Comparison of ENCODE assay signal across 1 cellular context in the genomic region with DNA sequence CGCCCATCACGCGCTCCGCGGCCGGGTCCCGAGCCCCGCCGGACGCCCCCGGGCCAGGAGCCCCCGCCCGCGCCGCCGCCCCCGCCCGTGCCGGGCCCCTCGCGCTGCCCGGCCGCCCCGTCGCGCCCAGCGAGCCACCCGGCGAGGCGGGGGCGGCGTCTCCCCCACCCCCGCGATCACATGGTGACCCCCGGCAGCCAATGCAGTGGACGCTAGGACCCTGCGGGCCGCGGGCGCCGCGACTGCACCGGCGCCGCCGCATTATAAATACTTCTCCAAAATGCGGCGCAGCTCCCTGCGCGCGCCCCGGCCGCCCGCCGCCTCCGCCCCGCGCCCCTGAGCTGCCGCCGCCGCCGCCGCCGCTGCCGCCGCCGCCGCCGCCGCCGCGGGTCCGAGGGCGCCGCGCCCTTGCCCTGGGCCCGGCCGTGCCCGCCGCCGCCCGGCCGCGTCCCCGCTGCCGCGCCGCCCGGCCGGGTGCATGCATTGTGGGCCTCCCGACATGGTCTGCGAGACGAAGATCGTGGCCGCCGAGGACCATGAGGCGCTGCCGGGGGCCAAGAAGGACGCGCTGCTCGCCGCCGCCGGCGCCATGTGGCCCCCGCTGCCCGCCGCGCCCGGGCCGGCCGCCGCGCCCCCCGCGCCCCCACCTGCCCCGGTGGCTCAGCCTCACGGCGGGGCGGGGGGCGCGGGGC.
TF ChIP-seq lines count a peak whose summit lies in the region.

A gene with protein sequence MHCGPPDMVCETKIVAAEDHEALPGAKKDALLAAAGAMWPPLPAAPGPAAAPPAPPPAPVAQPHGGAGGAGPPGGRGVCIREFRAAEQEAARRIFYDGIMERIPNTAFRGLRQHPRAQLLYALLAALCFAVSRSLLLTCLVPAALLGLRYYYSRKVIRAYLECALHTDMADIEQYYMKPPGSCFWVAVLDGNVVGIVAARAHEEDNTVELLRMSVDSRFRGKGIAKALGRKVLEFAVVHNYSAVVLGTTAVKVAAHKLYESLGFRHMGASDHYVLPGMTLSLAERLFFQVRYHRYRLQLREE (plus strand): TSS at position 294 of the 692 bp plus-strand sequence. CDS start 185 bp downstream, at position 479.

TF ChIP-seq in K562, 482 proteins besides CTCF, POLR2A, EP300 and RAD21 (continued from another document):
- TF ChIP-seq ILK (tag; IDR thresholded peaks at IDR 0.05; ENCODE audit: borderline replicate concordance, low read depth) (no peak), GATAD2A (IDR thresholded peaks at IDR 0.05) (no peak), SMC3 (conservative IDR thresholded peaks at IDR 0.05; ENCODE audit: insufficient read depth, low read depth, low read length) (no peak), ZNF830 (CRISPR knock-in tag; IDR thresholded peaks at IDR 0.05) (no peak), SRSF1 (IDR thresholded peaks at IDR 0.05; ENCODE audit: low read depth, low read length) (no peak), TFE3 (CRISPR knock-in tag; IDR thresholded peaks at IDR 0.05) (no peak), XRCC5 (IDR thresholded peaks at IDR 0.05; ENCODE audit: low read depth, low read length) (no peak), SMAD3 (CRISPR knock-in tag; conservative IDR thresholded peaks at IDR 0.05) (no peak), SNRNP70 (optimal IDR thresholded peaks at IDR 0.05; ENCODE audit: low read depth, low read length) (no peak), KHSRP (IDR thresholded peaks at IDR 0.05) (no peak)
- TF ChIP-seq, protein P1, sequence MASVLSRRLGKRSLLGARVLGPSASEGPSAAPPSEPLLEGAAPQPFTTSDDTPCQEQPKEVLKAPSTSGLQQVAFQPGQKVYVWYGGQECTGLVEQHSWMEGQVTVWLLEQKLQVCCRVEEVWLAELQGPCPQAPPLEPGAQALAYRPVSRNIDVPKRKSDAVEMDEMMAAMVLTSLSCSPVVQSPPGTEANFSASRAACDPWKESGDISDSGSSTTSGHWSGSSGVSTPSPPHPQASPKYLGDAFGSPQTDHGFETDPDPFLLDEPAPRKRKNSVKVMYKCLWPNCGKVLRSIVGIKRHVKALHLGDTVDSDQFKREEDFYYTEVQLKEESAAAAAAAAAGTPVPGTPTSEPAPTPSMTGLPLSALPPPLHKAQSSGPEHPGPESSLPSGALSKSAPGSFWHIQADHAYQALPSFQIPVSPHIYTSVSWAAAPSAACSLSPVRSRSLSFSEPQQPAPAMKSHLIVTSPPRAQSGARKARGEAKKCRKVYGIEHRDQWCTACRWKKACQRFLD (CRISPR knock-in tag; IDR thresholded peaks at IDR 0.05), result no peak
TF ChIP-seq in K562: peak in this region for 20.
